In genomic region chr10:76779821-76780281, GRCh38 we compare ENCODE assay signal across 1 cellular context.
TF ChIP-seq lines count a peak whose summit lies in the region.

No MANE protein-coding gene starts in this region.

TF ChIP-seq in HEK293, 187 proteins besides CTCF, POLR2A, EP300 and RAD21 (continued from another document):
- TF ChIP-seq, protein P1, sequence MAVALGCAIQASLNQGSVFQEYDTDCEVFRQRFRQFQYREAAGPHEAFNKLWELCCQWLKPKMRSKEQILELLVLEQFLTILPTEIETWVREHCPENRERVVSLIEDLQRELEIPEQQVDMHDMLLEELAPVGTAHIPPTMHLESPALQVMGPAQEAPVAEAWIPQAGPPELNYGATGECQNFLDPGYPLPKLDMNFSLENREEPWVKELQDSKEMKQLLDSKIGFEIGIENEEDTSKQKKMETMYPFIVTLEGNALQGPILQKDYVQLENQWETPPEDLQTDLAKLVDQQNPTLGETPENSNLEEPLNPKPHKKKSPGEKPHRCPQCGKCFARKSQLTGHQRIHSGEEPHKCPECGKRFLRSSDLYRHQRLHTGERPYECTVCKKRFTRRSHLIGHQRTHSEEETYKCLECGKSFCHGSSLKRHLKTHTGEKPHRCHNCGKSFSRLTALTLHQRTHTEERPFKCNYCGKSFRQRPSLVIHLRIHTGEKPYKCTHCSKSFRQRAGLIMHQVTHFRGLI (tag by site-specific recombination; IDR thresholded peaks at IDR 0.05), result no peak
